Comparison of ENCODE assay signal across 11 cellular contexts in genomic region chr2:54053830-54054229, GRCh38.
DNase-seq lines count a peak whose midpoint lies in the region; ATAC-seq and TF ChIP-seq lines count a peak whose summit lies in the region.
"Had no signal": no experiment of that assay in that cellular context is flagged by ENCODE, and none has a peak within 500 bp of the region (broad histone marks: within the 10 kb centered on the region; RNA-seq: fewer than 3 reads in every experiment).

No MANE protein-coding gene starts in this region.

- H3K4me1 Mint-ChIP-seq in activated CD4-positive, alpha-beta T cell treated with anti-CD3 and anti-CD28 coated beads for 36 hours = peaks cover 20% of the 10 kb centered on the region
- H3K4me1 Mint-ChIP-seq in activated CD4-positive, alpha-beta memory T cell treated with anti-CD3 and anti-CD28 coated beads for 36 hours (ENCODE audit: low read depth) = peaks cover 25% of the 10 kb centered on the region
- peaks cover 33% of the 10 kb centered on the region for H3K4me1 Mint-ChIP-seq in stimulated activated naive CD8-positive, alpha-beta T cell treated with anti-CD3 and anti-CD28 coated beads, Interleukin-15, Interleukin-2, amounts not matched to agents 100 ng/mL and 50 ng/mL, for 24 hours (ENCODE audit: low read depth)
- H3K4me1 Mint-ChIP-seq: WTC11 had no signal

- peaks cover 3% of the 10 kb centered on the region for H3K9me3 Mint-ChIP-seq in activated CD4-positive, alpha-beta T cell treated with anti-CD3 and anti-CD28 coated beads for 36 hours (ENCODE audit: low read depth)
- no peaks in the 10 kb centered on the region for H3K9me3 Mint-ChIP-seq in activated CD4-positive, alpha-beta memory T cell treated with anti-CD3 and anti-CD28 coated beads for 36 hours
- H3K9me3 Mint-ChIP-seq in stimulated activated naive CD8-positive, alpha-beta T cell treated with anti-CD3 and anti-CD28 coated beads, Interleukin-15, Interleukin-2, amounts not matched to agents 100 ng/mL and 50 ng/mL, for 24 hours = no peaks in the 10 kb centered on the region

- no peak overlapping the region for H3K4me3 Mint-ChIP-seq in activated CD4-positive, alpha-beta T cell treated with anti-CD3 and anti-CD28 coated beads for 36 hours
- H3K4me3 Mint-ChIP-seq in activated CD4-positive, alpha-beta memory T cell treated with anti-CD3 and anti-CD28 coated beads for 36 hours = no peak overlapping the region
- H3K4me3 Mint-ChIP-seq in stimulated activated naive CD8-positive, alpha-beta T cell treated with anti-CD3 and anti-CD28 coated beads, Interleukin-15, Interleukin-2, amounts not matched to agents 100 ng/mL and 50 ng/mL, for 24 hours = peak overlapping the region; percentile 16
- H3K4me3 Mint-ChIP-seq: WTC11 had no signal

- peaks cover 14% of the 10 kb centered on the region for H3K36me3 Mint-ChIP-seq in activated CD4-positive, alpha-beta T cell treated with anti-CD3 and anti-CD28 coated beads for 36 hours (ENCODE audit: low read depth)
- peaks cover 3% of the 10 kb centered on the region for H3K36me3 Mint-ChIP-seq in activated CD4-positive, alpha-beta memory T cell treated with anti-CD3 and anti-CD28 coated beads for 36 hours
- peaks cover 17% of the 10 kb centered on the region for H3K36me3 Mint-ChIP-seq in stimulated activated naive CD8-positive, alpha-beta T cell treated with anti-CD3 and anti-CD28 coated beads, Interleukin-15, Interleukin-2, amounts not matched to agents 100 ng/mL and 50 ng/mL, for 24 hours (ENCODE audit: low read depth)

- POLR2A ChIA-PET in activated CD4-positive, alpha-beta T cell treated with anti-CD3 and anti-CD28 coated beads for 36 hours (lab: Charles Lee) = interaction anchor here (0.7 kb wide), 1 partner anchor 542 kb away, joined by 5 read pairs; no protein-coding TSS in a partner anchor
- POLR2A ChIA-PET in activated CD4-positive, alpha-beta memory T cell treated with anti-CD3 and anti-CD28 coated beads for 36 hours (lab: Charles Lee) = interaction anchor here (0.6 to 1.4 kb wide), 3 partner anchors 76 to 85 kb away, joined by 3 read pairs; no protein-coding TSS in a partner anchor

- peak overlapping the region; percentile 53 for H3K27ac Mint-ChIP-seq in activated CD4-positive, alpha-beta T cell treated with anti-CD3 and anti-CD28 coated beads for 36 hours
- H3K27ac Mint-ChIP-seq in activated CD4-positive, alpha-beta memory T cell treated with anti-CD3 and anti-CD28 coated beads for 36 hours = peak overlapping the region; percentile 52
- peak overlapping the region; percentile 12 for H3K27ac Mint-ChIP-seq in stimulated activated naive CD8-positive, alpha-beta T cell treated with anti-CD3 and anti-CD28 coated beads, Interleukin-15, Interleukin-2, amounts not matched to agents 100 ng/mL and 50 ng/mL, for 24 hours
- H3K27ac Mint-ChIP-seq: WTC11 had no signal

- no peak for DNase-seq in activated CD4-positive, alpha-beta T cell treated with anti-CD3 and anti-CD28 coated beads for 36 hours
- DNase-seq in activated CD4-positive, alpha-beta T cell treated with anti-CD3 and anti-CD28 coated beads, Interleukin-2, amount 50 U/mL, for 4 hours = no peak
- no peak for DNase-seq in activated CD4-positive, alpha-beta memory T cell treated with anti-CD3 and anti-CD28 coated beads for 36 hours
- DNase-seq in omental fat pad (ENCODE audit: low spot score) (no peak), nucleus accumbens (lab: John Stamatoyannopoulos, UW) (no peak), SKM-1 treated with dmso at 0.1 percent for 144 hours (lab: John Stamatoyannopoulos, UW; ENCODE audit: unreplicated experiment) (no peak)
- DNase-seq: cortex of kidney, NCI-H1092 had no signal

- no peak for TF ChIP-seq CTCF in omental fat pad (IDR thresholded peaks at IDR 0.05)

- intact Hi-C loops in activated CD4-positive, alpha-beta T cell treated with anti-CD3 and anti-CD28 coated beads for 36 hours (cut with DNase I, micrococcal nuclease) = no loop called here
- intact Hi-C loops in activated CD4-positive, alpha-beta memory T cell treated with anti-CD3 and anti-CD28 coated beads for 36 hours (cut with micrococcal nuclease) = loop anchor here (1.0 to 10.0 kb wide), 6 partner anchors 13 to 287 kb away; partner anchors contain the start of gene CHAC2

- CTCF ChIA-PET in activated CD4-positive, alpha-beta T cell treated with anti-CD3 and anti-CD28 coated beads for 36 hours (lab: Charles Lee) = interaction anchor here (0.7 to 1.8 kb wide), 2 partner anchors 35 to 651 kb away, joined by 3 to 7 read pairs; no protein-coding TSS in a partner anchor
- CTCF ChIA-PET in activated CD4-positive, alpha-beta memory T cell treated with anti-CD3 and anti-CD28 coated beads for 36 hours (lab: Charles Lee) = interaction anchor here (1.3 to 1.4 kb wide), 2 partner anchors 53 to 84 kb away, joined by 3 to 9 read pairs; no protein-coding TSS in a partner anchor

- peak; percentile 17 for ATAC-seq in activated CD4-positive, alpha-beta T cell treated with anti-CD3 and anti-CD28 coated beads for 36 hours
- ATAC-seq in HG02973 (IDR thresholded peaks at IDR 0.05; ENCODE audit: unreplicated experiment) = peak; percentile 32
- ATAC-seq in omental fat pad (ENCODE audit: low FRiP score) = no peak

- no peaks in the 10 kb centered on the region for H3K27me3 Mint-ChIP-seq in activated CD4-positive, alpha-beta T cell treated with anti-CD3 and anti-CD28 coated beads for 36 hours
- H3K27me3 Mint-ChIP-seq in activated CD4-positive, alpha-beta memory T cell treated with anti-CD3 and anti-CD28 coated beads for 36 hours = no peaks in the 10 kb centered on the region
- H3K27me3 Mint-ChIP-seq in stimulated activated naive CD8-positive, alpha-beta T cell treated with anti-CD3 and anti-CD28 coated beads, Interleukin-15, Interleukin-2, amounts not matched to agents 100 ng/mL and 50 ng/mL, for 24 hours = no peaks in the 10 kb centered on the region
